Comparison of ENCODE assay signal across 7 cellular contexts in genomic region chr5:75716715-75717081, GRCh38. TPM values are rescaled to one million over a fixed set of nuclear protein-coding genes. Genes with fewer than 3 reads are reported as not detected.
DNase-seq lines count a peak whose midpoint lies in the region; ATAC-seq, FAIRE-seq and TF ChIP-seq lines count a peak whose summit lies in the region.

No MANE protein-coding gene starts in this region.

- H4K91ac ChIP-seq in H9 (ENCODE audit: insufficient read length, low read depth, low read length) (no peak overlapping the region), H1 (replicated peaks; ENCODE audit: insufficient read length, low read length) (no peak overlapping the region), neuronal stem cell (ENCODE audit: low read depth, low read length, poor library complexity) (no peak overlapping the region)

- WGBS in H9 (ENCODE audit: extremely low coverage, insufficient read length, low lambda C conversion rate): no CpG with 5 or more reads among the region's 7 CpGs
- WGBS in H1 (ENCODE audit: extremely low coverage in 1 of 2, insufficient coverage in 1 of 2, insufficient read length in 1 of 2, insufficient replicate concordance in 2 of 2, low coverage in 1 of 2, low lambda C conversion rate in 2 of 2, missing lambda C conversion rate in 1 of 2), 2 experiments: 3% methylated on average over 7 of the region's 7 CpGs; no CpG with 5 or more reads in 1 of the 2 experiments
- WGBS in neuronal stem cell (ENCODE audit: extremely low coverage in 2 of 2, insufficient read length in 2 of 2, insufficient replicate concordance in 1 of 2), 2 donors: no CpG with 5 or more reads among the region's 7 CpGs

- H3K79me1 ChIP-seq in H9 (ENCODE audit: insufficient read depth, low read depth, low read length, poor library complexity, severe bottlenecking) (no peaks in the 10 kb centered on the region), H1 (ENCODE audit: low read depth, low read length) (peaks cover 3% of the 10 kb centered on the region; the same call in 1 of the 2 replicates), neuronal stem cell (ENCODE audit: low read depth, low read length) (peaks cover 5% of the 10 kb centered on the region)

- H3K27me3 Mint-ChIP-seq in H9 (ENCODE audit: low read depth): peaks cover 2% of the 10 kb centered on the region

- H3F3A ChIP-seq in OCI-LY1 (ENCODE audit: insufficient read depth, low read length): no peaks in the 10 kb centered on the region

- H3K9me2 ChIP-seq in OCI-LY1 (ENCODE audit: low read depth, low read length): no peaks in the 10 kb centered on the region

- no peak for TF ChIP-seq EP300 in H1 (IDR thresholded peaks at IDR 0.05; ENCODE audit: borderline replicate concordance in 1 of 2, low read depth in 2 of 2, low read length in 2 of 2)

- H3K23me2 ChIP-seq in H9 (ENCODE audit: insufficient read length, low read depth, low read length, poor library complexity, severe bottlenecking): peaks cover 4% of the 10 kb centered on the region
- H3K23me2 ChIP-seq in H1 (ENCODE audit: low read depth, low read length): peaks cover 5% of the 10 kb centered on the region

- peak overlapping the region; percentile 97 to 100 (median 97) for H3K27ac Mint-ChIP-seq in H9

- H4K5ac ChIP-seq in H9 (ENCODE audit: insufficient read length, low read depth, low read length) (no peak overlapping the region), H1 (ENCODE audit: insufficient read length, low read depth, low read length) (no peak overlapping the region)

- H3K14ac ChIP-seq in H9 (ENCODE audit: insufficient read depth, low read length): no peak overlapping the region
- H3K14ac ChIP-seq in H1 (ENCODE audit: insufficient read length): no peak overlapping the region
- no peak overlapping the region for H3K14ac ChIP-seq in neuronal stem cell (ENCODE audit: low read length)

- H3K18ac ChIP-seq in H9 (ENCODE audit: insufficient read length, low read depth, low read length): no peak overlapping the region
- H3K18ac ChIP-seq in H1 (ENCODE audit: extremely low read depth, low read length): 0 out of 2 replicates have a peak overlapping the region, but pooled peaks have one; percentile 38
- no peak overlapping the region for H3K18ac ChIP-seq in neuronal stem cell (ENCODE audit: low read length)

- FAIRE-seq in H1 (lab: Jason Lieb, UNC): no peak
- FAIRE-seq in frontal cortex (lab: Jason Lieb, UNC): no peak

- H2BK12ac ChIP-seq in H9 (ENCODE audit: insufficient read length, low read depth, low read length) (no peak overlapping the region), H1 (ENCODE audit: low read depth, low read length) (no peak overlapping the region), neuronal stem cell (ENCODE audit: low read length) (no peak overlapping the region)

- no peak overlapping the region for H2BK120ac ChIP-seq in H9 (ENCODE audit: low read depth, low read length, poor library complexity, severe bottlenecking)
- no peak overlapping the region for H2BK120ac ChIP-seq in H1 (replicated peaks; ENCODE audit: low read depth, low read length)
- no peak overlapping the region for H2BK120ac ChIP-seq in neuronal stem cell (ENCODE audit: low read depth, low read length)

- peaks cover 9 to 10% of the 10 kb centered on the region in 2 experiments for H3K4me1 Mint-ChIP-seq in H9

- H3K4me3 ChIP-seq in OCI-LY1 (ENCODE audit: low read depth, low read length, poor library complexity, severe bottlenecking) (peak overlapping the region; percentile 88), H1 (ENCODE audit: extremely low read depth in 1 of 4, insufficient read depth in 2 of 4, low read depth in 3 of 4, low read length in 4 of 4) (peak overlapping the region; percentile 79 to 98 (median 86)), neuronal stem cell (ENCODE audit: low read length in 2 of 2) (peak overlapping the region; percentile 89 to 95)

- DNase-seq in H9: no peak
- DNase-seq in H1 (ENCODE audit: low read depth in 1 of 2, low spot score in 2 of 2): no peak
- no peak for DNase-seq in neuronal stem cell (ENCODE audit: low spot score)
- DNase-seq in kidney glomerular epithelial cell (lab: John Stamatoyannopoulos, UW): no peak
- no peak for DNase-seq in frontal cortex (ENCODE audit: low spot score in 2 of 2)

- H3K36me3 ChIP-seq in OCI-LY1 (ENCODE audit: insufficient read depth, low read length) (peaks cover 29% of the 10 kb centered on the region; the same call in 1 of the 2 replicates), H1 (ENCODE audit: control insufficient read depth in 2 of 4, insufficient read depth in 4 of 4, low read length in 3 of 4) (peaks cover 0 to 4% (median 0%) of the 10 kb centered on the region in 4 experiments; a peak in 1 of 8 replicates), neuronal stem cell (replicated peaks in 1 of 2; ENCODE audit: control insufficient read depth in 2 of 2, insufficient read depth in 2 of 2, low read length in 2 of 2) (peaks cover 3 to 19% of the 10 kb centered on the region in 2 donors)

- peaks cover 0 to 13% (median 0%) of the 10 kb centered on the region in 3 experiments; a peak in 3 of 7 replicates for H3K36me3 Mint-ChIP-seq in H9 (ENCODE audit: insufficient read depth in 1 of 3, low read depth in 3 of 3)

- H3K4me1 ChIP-seq in H9 (ENCODE audit: insufficient read depth, low read length): no peaks in the 10 kb centered on the region
- H3K4me1 ChIP-seq in OCI-LY1 (ENCODE audit: insufficient read depth, low read length, severe bottlenecking): peaks cover 18% of the 10 kb centered on the region
- H3K4me1 ChIP-seq in H1 (replicated peaks in 1 of 4; ENCODE audit: control insufficient read depth in 3 of 4, insufficient read depth in 4 of 4, low read length in 3 of 4): peaks cover 0 to 2% (median 0%) of the 10 kb centered on the region in 4 experiments; a peak in 3 of 7 replicates
- peaks cover 2 to 3% of the 10 kb centered on the region in 2 donors for H3K4me1 ChIP-seq in neuronal stem cell (ENCODE audit: control insufficient read depth in 2 of 2, insufficient read depth in 1 of 2, low read depth in 1 of 2, low read length in 2 of 2)

- TF ChIP-seq POLR2A in H1 (IDR thresholded peaks at IDR 0.05; ENCODE audit: control extremely low read depth in 1 of 2, low read depth in 2 of 2, low read length in 2 of 2): no peak

- H2AFZ ChIP-seq in H9 (ENCODE audit: low read length) (no peak overlapping the region), OCI-LY1 (ENCODE audit: low read length) (no peak overlapping the region), H1 (ENCODE audit: low read length) (peak overlapping the region; percentile 84; the same call in 1 of the 2 replicates), neuronal stem cell (ENCODE audit: low read length) (peak overlapping the region; percentile 98)

- H3K23ac ChIP-seq in H9 (ENCODE audit: insufficient read length, low read depth, low read length) (no peak overlapping the region), H1 (ENCODE audit: insufficient read length) (no peak overlapping the region), neuronal stem cell (ENCODE audit: low read depth, low read length, poor library complexity) (no peak overlapping the region)

- H3K9me3 ChIP-seq in H9 (ENCODE audit: control insufficient read depth, low read depth, low read length) (no peaks in the 10 kb centered on the region), OCI-LY1 (ENCODE audit: low read length) (no peaks in the 10 kb centered on the region), H1 (ENCODE audit: insufficient read depth in 2 of 2, low read depth in 1 of 2, low read length in 1 of 2) (no peaks in the 10 kb centered on the region), neuronal stem cell (replicated peaks in 1 of 2; ENCODE audit: control insufficient read depth in 2 of 2, insufficient read depth in 1 of 2, low read depth in 1 of 2, low read length in 2 of 2) (no peaks in the 10 kb centered on the region)

- H3K4me3 Mint-ChIP-seq in H9: peak overlapping the region; percentile 99

- H3K4me2 ChIP-seq in H9 (ENCODE audit: insufficient read depth, insufficient read length, low read length) (peak overlapping the region; percentile 34), OCI-LY1 (ENCODE audit: low read length) (peak overlapping the region; percentile 77), H1 (ENCODE audit: insufficient read depth in 1 of 2, low read depth in 2 of 2, low read length in 2 of 2) (peak overlapping the region; percentile 60 to 64), neuronal stem cell (ENCODE audit: insufficient read depth, low read length, poor library complexity, severe bottlenecking) (peak overlapping the region; percentile 78)

- CTCF ChIA-PET in H1 (lab: Charles Lee; ENCODE audit: partially characterized antibody): interaction anchor here (1.2 kb wide), 1 partner anchor 18 kb away, joined by 5 read pairs; no protein-coding TSS in a partner anchor

- H3K56ac ChIP-seq in H9 (ENCODE audit: insufficient read length, low read depth, low read length) (no peak overlapping the region), H1 (replicated peaks; ENCODE audit: insufficient read length, low read depth, low read length) (no peak overlapping the region)

- H3K79me2 ChIP-seq in H9 (ENCODE audit: insufficient read depth, low read length): peaks cover 3% of the 10 kb centered on the region; the same call in 1 of the 2 replicates
- peaks cover 35% of the 10 kb centered on the region for H3K79me2 ChIP-seq in OCI-LY1 (ENCODE audit: insufficient read depth, low read length)
- peaks cover 3 to 17% of the 10 kb centered on the region in 2 experiments; a peak in 3 of 4 replicates for H3K79me2 ChIP-seq in H1 (ENCODE audit: control insufficient read depth in 1 of 2, insufficient read depth in 2 of 2, low read length in 2 of 2)

- H3K27me3 ChIP-seq in H9 (ENCODE audit: insufficient read depth, low read length) (no peaks in the 10 kb centered on the region), OCI-LY1 (ENCODE audit: insufficient read depth, low read length) (no peaks in the 10 kb centered on the region), H1 (replicated peaks in 1 of 4; ENCODE audit: control insufficient read depth in 3 of 4, extremely low read depth in 1 of 4, insufficient read depth in 3 of 4, low read length in 3 of 4) (no peaks in the 10 kb centered on the region; a peak in 1 of 7 replicates), neuronal stem cell (ENCODE audit: control insufficient read depth in 3 of 3, insufficient read depth in 3 of 3, low read depth in 1 of 3, low read length in 3 of 3) (peaks cover 0 to 7% (median 0%) of the 10 kb centered on the region in 3 experiments)

- H2AK5ac ChIP-seq in H9 (ENCODE audit: insufficient read length, low read length): no peak overlapping the region
- no peak overlapping the region for H2AK5ac ChIP-seq in H1 (ENCODE audit: low read depth, low read length)
- H2AK5ac ChIP-seq in neuronal stem cell (ENCODE audit: low read depth, low read length): no peak overlapping the region

- H2BK20ac ChIP-seq in H9 (ENCODE audit: low read depth, low read length, poor library complexity, severe bottlenecking): no peak overlapping the region
- H2BK20ac ChIP-seq in H1 (ENCODE audit: low read length): no peak overlapping the region

- H3K9me3 Mint-ChIP-seq in H9: no peaks in the 10 kb centered on the region

- H3K27ac ChIP-seq in H9 (ENCODE audit: insufficient read length, low read depth, low read length): no peak overlapping the region
- H3K27ac ChIP-seq in OCI-LY1 (ENCODE audit: low read depth, low read length, poor library complexity, severe bottlenecking): peak overlapping the region; percentile 91
- H3K27ac ChIP-seq in H1 (ENCODE audit: low read depth, low read length): 0 out of 2 replicates have a peak overlapping the region, but pooled peaks have one; percentile 57
- H3K27ac ChIP-seq in neuronal stem cell (replicated peaks; ENCODE audit: low read length): no peak overlapping the region

- no peak overlapping the region for H3K4ac ChIP-seq in H9 (ENCODE audit: low read depth, low read length)
- no peak overlapping the region for H3K4ac ChIP-seq in H1 (replicated peaks; ENCODE audit: insufficient read length, low read depth, low read length)
- H3K4ac ChIP-seq in neuronal stem cell (ENCODE audit: low read length): no peak overlapping the region

- peak overlapping the region; percentile 76 for H3K9ac ChIP-seq in H9 (ENCODE audit: extremely low read depth, insufficient read length, low read length)
- H3K9ac ChIP-seq in OCI-LY1 (ENCODE audit: low read length): peak overlapping the region; percentile 87
- H3K9ac ChIP-seq in H1 (replicated peaks in 1 of 4; ENCODE audit: extremely low read depth in 1 of 4, low read depth in 3 of 4, low read length in 3 of 4): peak overlapping the region; percentile 50 to 81 (median 66)
- no peak overlapping the region for H3K9ac ChIP-seq in neuronal stem cell (ENCODE audit: low read depth, low read length, poor library complexity)

- H2BK15ac ChIP-seq in H9 (ENCODE audit: low read depth, low read length): no peak overlapping the region
- H2BK15ac ChIP-seq in H1 (ENCODE audit: low read length): no peak overlapping the region; the same call in 1 of the 2 replicates
- H2BK15ac ChIP-seq in neuronal stem cell (ENCODE audit: low read length): no peak overlapping the region

- H3T11ph ChIP-seq in H9 (ENCODE audit: low read length): no peak overlapping the region

- ATAC-seq in GM18511 (IDR thresholded peaks at IDR 0.05; ENCODE audit: unreplicated experiment): peak; percentile 26

- TF ChIP-seq CTCF in H9 (conservative IDR thresholded peaks at IDR 0.05) (no peak), OCI-LY1 (IDR thresholded peaks at IDR 0.05; ENCODE audit: low read length) (no peak), H1 (IDR thresholded peaks at IDR 0.05; ENCODE audit: control extremely low read depth in 1 of 3, insufficient read depth in 1 of 3, low read depth in 1 of 3, low read length in 3 of 3) (no peak)

- H4K20me1 ChIP-seq in H9 (ENCODE audit: control insufficient read depth, insufficient read depth, insufficient read length) (no peaks in the 10 kb centered on the region), OCI-LY1 (ENCODE audit: insufficient read depth, low read length) (no peaks in the 10 kb centered on the region), H1 (replicated peaks in 1 of 2; ENCODE audit: control insufficient read depth in 1 of 2, insufficient read depth in 2 of 2, low read length in 2 of 2) (no peaks in the 10 kb centered on the region)

- POLR2A ChIA-PET in H1 (lab: Charles Lee; ENCODE audit: partially characterized antibody): interaction anchor here (1.6 kb wide), 1 partner anchor 12 kb away, joined by 8 read pairs; no protein-coding TSS in a partner anchor

- no peak overlapping the region for H2BK5ac ChIP-seq in H9 (ENCODE audit: insufficient read length, low read length)
- peak overlapping the region; percentile 80; the same call in 1 of the 2 replicates for H2BK5ac ChIP-seq in H1 (ENCODE audit: low read depth, low read length)
- no peak overlapping the region for H2BK5ac ChIP-seq in neuronal stem cell (ENCODE audit: low read length)

- TF ChIP-seq RAD21 in H1 (IDR thresholded peaks at IDR 0.05 in 1 of 2, conservative IDR thresholded peaks at IDR 0.05 in 1 of 2; ENCODE audit: low read depth in 2 of 2, low read length in 2 of 2): no peak

- H4K8ac ChIP-seq in H9 (replicated peaks; ENCODE audit: insufficient read length, low read depth, low read length) (no peak overlapping the region), H1 (ENCODE audit: extremely low read depth, insufficient read depth, low read length) (no peak overlapping the region), neuronal stem cell (ENCODE audit: low read depth, low read length) (no peak overlapping the region)

RNA-seq across cellular contexts. Expression of gene POC5, which starts 0.5 kb away (rescaled TPM):
- 12.2 and 13.0 TPM in 2 replicates for total RNA-seq in H9 (2021)
- total RNA-seq in H1 (2021; fragmentation: NEBNext Ultra II Directional; extraction: Animal tissue kit (Norgen Biotek cat#: 25700)): 11.2 and 11.9 TPM in 2 replicates
- polyA plus RNA-seq in H1 (2011; rRNA removed): 9.5 and 12.1 TPM in 2 replicates
- polyA plus RNA-seq in H1 (2011; cell fraction: cytosol; rRNA removed): 12.4 TPM
- polyA plus RNA-seq in H1 (2011; cell fraction: nucleus; rRNA removed): 6.3 TPM
- 5.7 to 8.2 TPM (median 6.9 TPM) in 4 replicates for polyA plus RNA-seq in H1 (2012, experiment 1 of 2)
- polyA plus RNA-seq in H1 (2012, experiment 2 of 2): 0.79 TPM
- polyA plus RNA-seq in H1 (2013, experiment 1 of 2): 7.9 TPM
- 7.9 TPM for polyA plus RNA-seq in H1 (2013, experiment 2 of 2)
- 9.7 and 13.2 TPM in 2 replicates for polyA minus RNA-seq in H1 (2011; rRNA and poly(A)+ RNA removed)
- 11.7 TPM for polyA minus RNA-seq in H1 (2011; cell fraction: cytosol; rRNA and poly(A)+ RNA removed)
- 17.7 TPM for polyA minus RNA-seq in H1 (2011; cell fraction: nucleus; rRNA and poly(A)+ RNA removed)
- polyA plus RNA-seq in neuronal stem cell (2013, experiment 1 of 2): 14.5 TPM
- polyA plus RNA-seq in neuronal stem cell (2013, experiment 2 of 2): 14.4 TPM
- 13.0 TPM for total RNA-seq in frontal cortex

Comparison
In these comparisons a context has a peak if more than half of its experiments do, and no peak if none do; other contexts are left out.
1. H2AFZ ChIP-seq: peak in H1 (single experiment) and neuronal stem cell (single experiment); none in H9 (single experiment) and OCI-LY1 (single experiment).
2. H3K27ac ChIP-seq: peak in OCI-LY1 (single experiment) and H1 (single experiment); none in H9 (single experiment) and neuronal stem cell (single experiment).
3. Peak in every context shown above with its lines, with median percentiles within 50 percentile points of each other: H3K4me2 ChIP-seq and H3K4me3 ChIP-seq.